Comparison of ENCODE assay signal across 20 cellular contexts in the genomic region with DNA sequence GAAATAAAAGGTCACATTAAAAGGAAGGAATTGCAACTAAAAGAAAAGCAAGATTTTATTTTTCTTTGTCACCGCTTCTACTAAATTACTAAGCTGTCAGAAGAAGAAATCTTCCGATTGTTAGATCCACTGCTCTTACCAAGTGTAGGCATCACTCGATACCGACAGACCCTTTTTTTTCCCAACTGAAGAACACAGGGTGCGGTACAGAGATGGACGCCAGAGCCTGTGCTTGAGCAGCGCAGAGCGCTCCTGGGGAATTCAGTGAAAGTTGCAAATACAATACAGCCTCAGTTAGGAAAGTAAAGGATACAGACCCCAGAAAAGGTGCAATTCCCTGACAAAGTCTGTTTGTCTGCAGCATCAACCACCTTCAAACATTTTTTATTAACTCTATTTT.
DNase-seq lines count a peak whose midpoint lies in the region; FAIRE-seq and TF ChIP-seq lines count a peak whose summit lies in the region.
"Had no signal": no experiment of that assay in that cellular context is flagged by ENCODE, and none has a peak within 500 bp of the region (broad histone marks: within the 10 kb centered on the region; RNA-seq: fewer than 3 reads in every experiment).

No MANE protein-coding gene starts in this region.

- H3K4me2 ChIP-seq in OCI-LY1 (ENCODE audit: low read length) (peak overlapping the region; percentile 15; the same call in 1 of the 2 replicates), neural progenitor cell (no peak overlapping the region)
- H3K4me2 ChIP-seq: A549 had no signal

- peaks cover 21% of the 10 kb centered on the region for H3K9me3 Mint-ChIP-seq in neural progenitor cell

- peak overlapping the region; percentile 85; the same call in 1 of the 2 replicates for H2AFZ ChIP-seq in OCI-LY1 (ENCODE audit: low read length)
- H2AFZ ChIP-seq in neural progenitor cell (replicated peaks) = peak overlapping the region; percentile 81

- H3F3A ChIP-seq in OCI-LY1 (ENCODE audit: insufficient read depth, low read length) (no peaks in the 10 kb centered on the region), neural progenitor cell (ENCODE audit: low read depth) (peaks cover 2% of the 10 kb centered on the region)

- H3K27ac ChIP-seq in OCI-LY1 (ENCODE audit: low read depth, low read length, poor library complexity, severe bottlenecking) (peak overlapping the region; percentile 14), dorsolateral prefrontal cortex (peak overlapping the region in 49 of 59 donors; percentile 1 to 85 (median 61)), neural progenitor cell (no peak overlapping the region)
- H3K27ac ChIP-seq: A549, C4-2B, esophagus squamous epithelium, upper lobe of left lung had no signal

- TF ChIP-seq CTCF in OCI-LY1 (IDR thresholded peaks at IDR 0.05; ENCODE audit: low read length) (no peak), dorsolateral prefrontal cortex (IDR thresholded peaks at IDR 0.05 in 54 of 56, conservative IDR thresholded peaks at IDR 0.05 in 2 of 56; ENCODE audit: low read depth in 1 of 56, partially characterized antibody in 56 of 56) (no peak), neural progenitor cell (IDR thresholded peaks at IDR 0.05) (no peak)

- no peak for TF ChIP-seq POLR2A in GM12891 (IDR thresholded peaks at IDR 0.05; ENCODE audit: low read depth, low read length)

- peak; percentile 39 for DNase-seq in Ammon's horn (ENCODE audit: low spot score)
- peak in 1 of 10 donors; percentile 9 for DNase-seq in dorsolateral prefrontal cortex
- DNase-seq in neural progenitor cell (ENCODE audit: low spot score) = peak; percentile 42
- no peak for DNase-seq in activated CD4-positive, alpha-beta T cell treated with anti-CD3 and anti-CD28 coated beads, Interleukin-2, amount 50 U/mL, for 48 hours
- DNase-seq in GF-D8 (lab: John Stamatoyannopoulos, UW) = no peak
- DNase-seq in kidney glomerular epithelial cell (lab: John Stamatoyannopoulos, UW) = no peak
- no peak for DNase-seq in GM12891 (ENCODE audit: insufficient read length, low spot score)
- DNase-seq: activated CD4-positive, alpha-beta T cell treated with anti-CD3 and anti-CD28 coated beads for 48 hours; activated effector memory CD4-positive, alpha-beta T cell treated with Interleukin-2 at 50 U/mL for 16 hours; effector CD8-positive, alpha-beta T cell; esophagus squamous epithelium; H9; NCI-H1694; stimulated activated CD4-positive, alpha-beta T cell treated with anti-CD3 and anti-CD28 coated beads, Interleukin-1b, Interleukin-23, amount 100 ng/mL, for 48 hours; stimulated activated naive CD8-positive, alpha-beta T cell treated with anti-CD3 and anti-CD28 coated beads, Interleukin-15, Interleukin-2, amounts not matched to agents 100 U/mL and 50 U/mL, for 24 hours; upper lobe of left lung had no signal

- H4K20me1 ChIP-seq in OCI-LY1 (ENCODE audit: insufficient read depth, low read length) = no peaks in the 10 kb centered on the region
- H4K20me1 ChIP-seq in neural progenitor cell (ENCODE audit: low read depth) = no peaks in the 10 kb centered on the region

- peak overlapping the region; percentile 39 for H3K4me3 Mint-ChIP-seq in neural progenitor cell

- no peak for FAIRE-seq in GM12891 (lab: Jason Lieb, UNC)
- FAIRE-seq: A549, TTC549 had no signal

- intact Hi-C loops in dorsolateral prefrontal cortex (cut with DNase I) = no loop called here

- H3K36me3 Mint-ChIP-seq in neural progenitor cell = peaks cover 2% of the 10 kb centered on the region

- H3K4me3 ChIP-seq in OCI-LY1 (ENCODE audit: low read depth, low read length, poor library complexity, severe bottlenecking) (no peak overlapping the region), dorsolateral prefrontal cortex (peak overlapping the region in 52 of 59 donors; percentile 0 to 62 (median 36)), neural progenitor cell (no peak overlapping the region)
- H3K4me3 ChIP-seq: A549, esophagus squamous epithelium, upper lobe of left lung had no signal

- H3K36me3 ChIP-seq in OCI-LY1 (ENCODE audit: insufficient read depth, low read length) = no peaks in the 10 kb centered on the region
- no peaks in the 10 kb centered on the region for H3K36me3 ChIP-seq in neural progenitor cell
- H3K36me3 ChIP-seq: esophagus squamous epithelium, upper lobe of left lung had no signal

- H3K9ac ChIP-seq in OCI-LY1 (ENCODE audit: low read length) = no peak overlapping the region; the same call in 1 of the 2 replicates
- no peak overlapping the region for H3K9ac ChIP-seq in neural progenitor cell

- peaks cover 22% of the 10 kb centered on the region for H3K4me1 ChIP-seq in OCI-LY1 (ENCODE audit: insufficient read depth, low read length, severe bottlenecking)
- H3K4me1 ChIP-seq in neural progenitor cell = peaks cover 23% of the 10 kb centered on the region
- H3K4me1 ChIP-seq: A549, esophagus squamous epithelium, upper lobe of left lung had no signal

- peaks cover 3% of the 10 kb centered on the region; the same call in 1 of the 2 replicates for H3K9me3 ChIP-seq in OCI-LY1 (ENCODE audit: low read length)
- H3K9me3 ChIP-seq in neural progenitor cell (ENCODE audit: low read depth) = peaks cover 4% of the 10 kb centered on the region
- H3K9me3 ChIP-seq: A549, esophagus squamous epithelium, upper lobe of left lung had no signal

- H3K9me2 ChIP-seq in OCI-LY1 (ENCODE audit: low read depth, low read length) = no peaks in the 10 kb centered on the region

- H3K79me2 ChIP-seq in OCI-LY1 (ENCODE audit: insufficient read depth, low read length) = no peaks in the 10 kb centered on the region
- no peaks in the 10 kb centered on the region for H3K79me2 ChIP-seq in neural progenitor cell (ENCODE audit: low read depth)

- H3K27me3 ChIP-seq in OCI-LY1 (ENCODE audit: insufficient read depth, low read length) = no peaks in the 10 kb centered on the region
- H3K27me3 ChIP-seq in dorsolateral prefrontal cortex = peaks cover 0 to 11% (median 0%) of the 10 kb centered on the region in 45 donors
- no peaks in the 10 kb centered on the region for H3K27me3 ChIP-seq in neural progenitor cell
- H3K27me3 ChIP-seq: esophagus squamous epithelium, upper lobe of left lung had no signal

- H3K4me1 Mint-ChIP-seq in neural progenitor cell = peaks cover 28% of the 10 kb centered on the region

- peak overlapping the region; percentile 78 for H3K27ac Mint-ChIP-seq in neural progenitor cell

- H3K27me3 Mint-ChIP-seq in neural progenitor cell (ENCODE audit: insufficient read depth, low read depth) = no peaks in the 10 kb centered on the region

TF ChIP-seq in GM12891, 5 proteins besides CTCF, POLR2A, EP300 and RAD21:
- TF ChIP-seq POLR2AphosphoS5 (IDR thresholded peaks at IDR 0.05; ENCODE audit: low read depth, low read length) (no peak), TAF1 (IDR thresholded peaks at IDR 0.05; ENCODE audit: low read depth, low read length) (no peak), SPI1 (IDR thresholded peaks at IDR 0.05; ENCODE audit: low read depth, low read length) (no peak), POU2F2 (IDR thresholded peaks at IDR 0.05; ENCODE audit: low read depth, low read length) (no peak), PAX5 (IDR thresholded peaks at IDR 0.05; ENCODE audit: insufficient read depth, low read length, severe bottlenecking) (no peak)

Comparison
In these comparisons a context has a peak if more than half of its experiments do, and no peak if none do; other contexts are left out.
1. DNase-seq: peak in Ammon's horn (single experiment) and neural progenitor cell (single experiment); none in activated CD4-positive, alpha-beta T cell treated with anti-CD3 and anti-CD28 coated beads, Interleukin-2, amount 50 U/mL, for 48 hours (0 of 2), GF-D8 (single experiment), kidney glomerular epithelial cell (single experiment) and GM12891 (single experiment).
2. H3K4me3 ChIP-seq: peak in dorsolateral prefrontal cortex (52 of 59); none in OCI-LY1 (single experiment) and neural progenitor cell (single experiment).